In genomic region chr1:107534632-107535031, GRCh38 we compare ENCODE assay signal across 18 cellular contexts.
"Had no signal": no experiment of that assay in that cellular context is flagged by ENCODE, and none has a peak within 500 bp of the region (broad histone marks: within the 10 kb centered on the region; RNA-seq: fewer than 3 reads in every experiment).

No MANE protein-coding gene starts in this region.

- H3K4me2 ChIP-seq: hepatocyte had no signal

- H3K36me3 Mint-ChIP-seq: naive thymus-derived CD8-positive, alpha-beta T cell; stimulated activated naive B cell treated with anti-CD40 and anti-IgM and Interleukin-4, amounts not matched to agents 10 μg/mL and 1 μg/mL and 100 μg/mL, for 72 hours had no signal

- H3K4me1 Mint-ChIP-seq: activated T-helper 17 cell treated with anti-CD3 and anti-CD28 coated beads, Interleukin-2, amount 50 U/mL, for 72 hours; naive thymus-derived CD8-positive, alpha-beta T cell had no signal

- H3K4me3 Mint-ChIP-seq: activated naive CD4-positive, alpha-beta T cell treated with anti-CD3 and anti-CD28 coated beads for 36 hours; activated T-helper 17 cell treated with anti-CD3 and anti-CD28 coated beads, Interleukin-2, amount 50 U/mL, for 72 hours; effector memory CD8-positive, alpha-beta T cell; naive thymus-derived CD8-positive, alpha-beta T cell; stimulated activated naive B cell treated with anti-CD40 and anti-IgM and Interleukin-4, amounts not matched to agents 10 μg/mL and 1 μg/mL and 100 μg/mL, for 72 hours had no signal

- H3K9me3 Mint-ChIP-seq: activated naive CD4-positive, alpha-beta T cell treated with anti-CD3 and anti-CD28 coated beads for 36 hours; activated T-helper 17 cell treated with anti-CD3 and anti-CD28 coated beads, Interleukin-2, amount 50 U/mL, for 72 hours; effector memory CD8-positive, alpha-beta T cell; naive thymus-derived CD8-positive, alpha-beta T cell; stimulated activated naive B cell treated with anti-CD40 and anti-IgM and Interleukin-4, amounts not matched to agents 10 μg/mL and 1 μg/mL and 100 μg/mL, for 72 hours had no signal

- DNase-seq: activated CD4-positive, alpha-beta T cell treated with anti-CD3 and anti-CD28 coated beads, Interleukin-2, amount 50 U/mL, for 48 hours; activated naive CD4-positive, alpha-beta T cell treated with anti-CD3 and anti-CD28 coated beads for 36 hours; dermis blood vessel endothelial cell; effector memory CD8-positive, alpha-beta T cell; islet precursor cell; naive thymus-derived CD8-positive, alpha-beta T cell; posterior cingulate gyrus; retina; stimulated activated naive B cell treated with anti-CD40 and anti-IgM and Interleukin-4, amounts not matched to agents 10 μg/mL and 1 μg/mL and 100 μg/mL, for 72 hours; thyroid gland; WERI-Rb-1 had no signal

- ATAC-seq: activated T-helper 17 cell treated with anti-CD3 and anti-CD28 coated beads, Interleukin-2, amount 50 U/mL, for 72 hours; effector memory CD8-positive, alpha-beta T cell; left lobe of liver; naive thymus-derived CD8-positive, alpha-beta T cell had no signal

- H3K4me3 ChIP-seq: ascending aorta, breast epithelium, hepatocyte, thyroid gland, vagina had no signal

- H3K27ac Mint-ChIP-seq: activated naive CD4-positive, alpha-beta T cell treated with anti-CD3 and anti-CD28 coated beads for 36 hours; activated T-helper 17 cell treated with anti-CD3 and anti-CD28 coated beads, Interleukin-2, amount 50 U/mL, for 72 hours; effector memory CD8-positive, alpha-beta T cell; naive thymus-derived CD8-positive, alpha-beta T cell; stimulated activated naive B cell treated with anti-CD40 and anti-IgM and Interleukin-4, amounts not matched to agents 10 μg/mL and 1 μg/mL and 100 μg/mL, for 72 hours had no signal

- H3K4me1 ChIP-seq: ascending aorta, breast epithelium had no signal

- H2AFZ ChIP-seq: hepatocyte had no signal

- H3K36me3 ChIP-seq: ascending aorta, breast epithelium, neutrophil, thyroid gland, vagina, WERI-Rb-1 had no signal

- H3K27ac ChIP-seq: ascending aorta, hepatocyte, neutrophil, thyroid gland, vagina, WERI-Rb-1 had no signal

- H3K9me3 ChIP-seq: ascending aorta, breast epithelium, neutrophil, thyroid gland, vagina had no signal

- H3K27me3 ChIP-seq: ascending aorta, breast epithelium, hepatocyte, neutrophil, thyroid gland, vagina had no signal

- H3K27me3 Mint-ChIP-seq: stimulated activated naive B cell treated with anti-CD40 and anti-IgM and Interleukin-4, amounts not matched to agents 10 μg/mL and 1 μg/mL and 100 μg/mL, for 72 hours had no signal

- H3K79me2 ChIP-seq: hepatocyte had no signal
